Comparison of ENCODE assay signal across 8 cellular contexts in the genomic region with DNA sequence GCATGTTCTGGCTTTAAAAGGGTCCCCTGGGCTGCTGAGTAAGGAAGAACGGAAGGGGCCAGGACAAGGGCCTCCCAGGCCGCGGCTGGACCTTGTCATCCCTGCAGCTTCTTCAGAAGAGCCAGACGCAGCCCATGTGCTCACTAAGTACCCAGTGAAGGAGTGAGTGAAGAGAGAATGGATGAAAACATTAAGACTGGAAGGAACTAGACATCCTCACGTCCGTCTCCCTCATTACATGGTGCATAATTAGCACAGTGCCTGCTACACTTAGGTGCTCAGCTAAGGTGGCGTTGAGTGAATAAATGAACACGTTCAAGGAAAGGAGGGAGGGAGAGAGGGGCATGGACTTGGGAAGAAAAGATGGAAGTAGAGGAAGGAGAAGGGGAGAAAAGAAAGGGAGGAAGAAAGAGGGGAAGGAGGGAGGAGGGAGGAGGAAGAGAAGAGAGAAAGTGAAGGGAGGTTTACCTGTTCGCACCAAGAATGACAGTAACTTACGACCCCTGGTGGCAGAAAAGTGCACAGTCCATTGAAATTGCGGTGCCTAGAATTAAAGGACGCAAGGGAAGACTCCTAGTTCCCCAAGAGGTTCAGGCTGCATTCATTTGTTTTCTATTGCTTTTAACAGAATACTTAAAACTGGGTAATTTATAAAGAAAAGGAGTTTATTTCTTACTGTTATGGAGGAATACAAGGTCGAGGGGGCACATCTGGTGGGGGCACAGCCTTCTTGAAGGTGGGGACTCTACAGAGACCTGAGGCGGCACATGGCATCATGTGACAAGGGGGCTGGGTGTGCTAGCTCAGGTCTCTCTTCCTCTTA. TPM values are rescaled to one million over a fixed set of nuclear protein-coding genes. Genes with fewer than 3 reads are reported as not detected.
A peak's percentile ranks its signal among the peaks of the same experiment; 100 is the strongest.
DNase-seq lines count a peak whose midpoint lies in the region; ATAC-seq lines count a peak whose summit lies in the region.

No MANE protein-coding gene starts in this region.

- no peaks in the 10 kb centered on the region for H3K9me3 Mint-ChIP-seq in activated CD4-positive, alpha-beta memory T cell treated with anti-CD3 and anti-CD28 coated beads for 36 hours
- H3K9me3 Mint-ChIP-seq in stimulated activated effector memory CD8-positive, alpha-beta T cell treated with anti-CD3 and anti-CD28 coated beads, Interleukin-12 subunit alpha, Interleukin-12 subunit beta, amount 100 ng/mL, for 72 hours = no peaks in the 10 kb centered on the region

- H3K27ac ChIP-seq in effector memory CD4-positive, alpha-beta T cell (ENCODE audit: insufficient read depth, low read length, poor library complexity, severe bottlenecking) = no peak overlapping the region

- H3K36me3 ChIP-seq in H7 (replicated peaks; ENCODE audit: control insufficient read depth, insufficient read depth, low read length) = peaks cover 11% of the 10 kb centered on the region
- no peaks in the 10 kb centered on the region for H3K36me3 ChIP-seq in effector memory CD4-positive, alpha-beta T cell (ENCODE audit: control insufficient read depth, insufficient read depth, low read length)

- ATAC-seq in stimulated activated effector memory CD8-positive, alpha-beta T cell treated with anti-CD3 and anti-CD28 coated beads, Interleukin-12 subunit alpha, Interleukin-12 subunit beta, amount 100 ng/mL, for 72 hours = peak; percentile 67
- ATAC-seq in GM19452 (IDR thresholded peaks at IDR 0.05; ENCODE audit: unreplicated experiment) = no peak

- H3K36me3 Mint-ChIP-seq in activated CD4-positive, alpha-beta memory T cell treated with anti-CD3 and anti-CD28 coated beads for 36 hours = peaks cover 15% of the 10 kb centered on the region
- peaks cover 26% of the 10 kb centered on the region for H3K36me3 Mint-ChIP-seq in stimulated activated effector memory CD8-positive, alpha-beta T cell treated with anti-CD3 and anti-CD28 coated beads, Interleukin-12 subunit alpha, Interleukin-12 subunit beta, amount 100 ng/mL, for 72 hours

- intact Hi-C loops in activated CD4-positive, alpha-beta memory T cell treated with anti-CD3 and anti-CD28 coated beads for 36 hours (cut with micrococcal nuclease) = loop anchor here (1.0 to 2.0 kb wide), 2 partner anchors 136 to 160 kb away; no protein-coding TSS in a partner anchor

- no peaks in the 10 kb centered on the region for H3K27me3 ChIP-seq in H7 (ENCODE audit: control insufficient read depth, insufficient read depth, low read length)
- no peaks in the 10 kb centered on the region for H3K27me3 ChIP-seq in effector memory CD4-positive, alpha-beta T cell (replicated peaks; ENCODE audit: control insufficient read depth, insufficient read depth, low read length, poor library complexity, severe bottlenecking)

- H3K4me1 Mint-ChIP-seq in activated CD4-positive, alpha-beta memory T cell treated with anti-CD3 and anti-CD28 coated beads for 36 hours (ENCODE audit: low read depth) = peaks cover 28% of the 10 kb centered on the region
- H3K4me1 Mint-ChIP-seq in stimulated activated effector memory CD8-positive, alpha-beta T cell treated with anti-CD3 and anti-CD28 coated beads, Interleukin-12 subunit alpha, Interleukin-12 subunit beta, amount 100 ng/mL, for 72 hours = peaks cover 42% of the 10 kb centered on the region

- no peak overlapping the region for H3K4me3 ChIP-seq in H7 (ENCODE audit: insufficient read depth, low read depth, low read length)
- no peak overlapping the region for H3K4me3 ChIP-seq in effector memory CD4-positive, alpha-beta T cell (ENCODE audit: insufficient read depth, low read depth, low read length, poor library complexity, severe bottlenecking)

- H3K9me3 ChIP-seq in effector memory CD4-positive, alpha-beta T cell (ENCODE audit: control insufficient read depth, low read length) = no peaks in the 10 kb centered on the region

- H3K4me3 Mint-ChIP-seq in activated CD4-positive, alpha-beta memory T cell treated with anti-CD3 and anti-CD28 coated beads for 36 hours = no peak overlapping the region
- H3K4me3 Mint-ChIP-seq in stimulated activated effector memory CD8-positive, alpha-beta T cell treated with anti-CD3 and anti-CD28 coated beads, Interleukin-12 subunit alpha, Interleukin-12 subunit beta, amount 100 ng/mL, for 72 hours = no peak overlapping the region

- DNase-seq in AG08396 (ENCODE audit: low spot score) = peak; percentile 52
- DNase-seq in H7 = peak; percentile 52
- peak; percentile 45 for DNase-seq in NCI-H526 treated with DMSO at 0.1 percent for 48 hours (lab: John Stamatoyannopoulos, UW)
- peak; percentile 77 for DNase-seq in activated CD4-positive, alpha-beta memory T cell treated with anti-CD3 and anti-CD28 coated beads for 36 hours
- peak; percentile 24 to 47 (median 29) for DNase-seq in effector memory CD4-positive, alpha-beta T cell
- peak; percentile 75 for DNase-seq in mucosa of gallbladder (ENCODE audit: low spot score)
- DNase-seq in stimulated activated effector memory CD8-positive, alpha-beta T cell treated with anti-CD3 and anti-CD28 coated beads, Interleukin-12 subunit alpha, Interleukin-12 subunit beta, amount 100 ng/mL, for 72 hours (ENCODE audit: low spot score in 2 of 2) = peak; percentile 55 to 84

- POLR2A ChIA-PET in activated CD4-positive, alpha-beta memory T cell treated with anti-CD3 and anti-CD28 coated beads for 36 hours (lab: Charles Lee) = no interaction called here

- H3K27ac Mint-ChIP-seq in activated CD4-positive, alpha-beta memory T cell treated with anti-CD3 and anti-CD28 coated beads for 36 hours = no peak overlapping the region
- peak overlapping the region; percentile 26 for H3K27ac Mint-ChIP-seq in stimulated activated effector memory CD8-positive, alpha-beta T cell treated with anti-CD3 and anti-CD28 coated beads, Interleukin-12 subunit alpha, Interleukin-12 subunit beta, amount 100 ng/mL, for 72 hours

- CTCF ChIA-PET in activated CD4-positive, alpha-beta memory T cell treated with anti-CD3 and anti-CD28 coated beads for 36 hours (lab: Charles Lee) = interaction anchor here (0.6 to 5.6 kb wide), 24 partner anchors 8 to 374 kb away, joined by 3 to 103 read pairs (median 4); partner anchors contain the start of gene TP53RK

- no peaks in the 10 kb centered on the region for H3K4me1 ChIP-seq in effector memory CD4-positive, alpha-beta T cell (ENCODE audit: control insufficient read depth, insufficient read depth, low read length, poor library complexity, severe bottlenecking)

- H3K27me3 Mint-ChIP-seq in activated CD4-positive, alpha-beta memory T cell treated with anti-CD3 and anti-CD28 coated beads for 36 hours = no peaks in the 10 kb centered on the region

RNA-seq across cellular contexts. Expression of gene TP53RK, which starts 8.0 kb away (rescaled TPM):
- 19.2 and 20.0 TPM in 2 replicates for total RNA-seq in H7 (2014; rRNA removed; shearing (Covaris generic))
- total RNA-seq in activated CD4-positive, alpha-beta memory T cell treated with anti-CD3 and anti-CD28 coated beads for 36 hours = 10 to 100 TPM; 12.1 to 12.3 TPM
- 9.6 TPM for total RNA-seq in mucosa of gallbladder

RNA-seq across cellular contexts. Expression of gene SLC2A10, which starts 28.2 kb away (rescaled TPM):
- total RNA-seq in H7 (2014; rRNA removed; shearing (Covaris generic)) = 7.4 and 9.5 TPM in 2 replicates
- total RNA-seq in activated CD4-positive, alpha-beta memory T cell treated with anti-CD3 and anti-CD28 coated beads for 36 hours = not detected
- 21.8 TPM for total RNA-seq in mucosa of gallbladder

RNA-seq across cellular contexts. Expression of gene SLC13A3, which starts 30.0 kb away (rescaled TPM):
- 6.9 and 11.8 TPM in 2 replicates for total RNA-seq in H7 (2014; rRNA removed; shearing (Covaris generic))
- under 1 TPM in 1 of 2 experiments, not detected in 1; 0.10 TPM for total RNA-seq in activated CD4-positive, alpha-beta memory T cell treated with anti-CD3 and anti-CD28 coated beads for 36 hours
- total RNA-seq in mucosa of gallbladder = 1.5 TPM
